1 cellular context compared by ENCODE assay signal in the genomic region with DNA sequence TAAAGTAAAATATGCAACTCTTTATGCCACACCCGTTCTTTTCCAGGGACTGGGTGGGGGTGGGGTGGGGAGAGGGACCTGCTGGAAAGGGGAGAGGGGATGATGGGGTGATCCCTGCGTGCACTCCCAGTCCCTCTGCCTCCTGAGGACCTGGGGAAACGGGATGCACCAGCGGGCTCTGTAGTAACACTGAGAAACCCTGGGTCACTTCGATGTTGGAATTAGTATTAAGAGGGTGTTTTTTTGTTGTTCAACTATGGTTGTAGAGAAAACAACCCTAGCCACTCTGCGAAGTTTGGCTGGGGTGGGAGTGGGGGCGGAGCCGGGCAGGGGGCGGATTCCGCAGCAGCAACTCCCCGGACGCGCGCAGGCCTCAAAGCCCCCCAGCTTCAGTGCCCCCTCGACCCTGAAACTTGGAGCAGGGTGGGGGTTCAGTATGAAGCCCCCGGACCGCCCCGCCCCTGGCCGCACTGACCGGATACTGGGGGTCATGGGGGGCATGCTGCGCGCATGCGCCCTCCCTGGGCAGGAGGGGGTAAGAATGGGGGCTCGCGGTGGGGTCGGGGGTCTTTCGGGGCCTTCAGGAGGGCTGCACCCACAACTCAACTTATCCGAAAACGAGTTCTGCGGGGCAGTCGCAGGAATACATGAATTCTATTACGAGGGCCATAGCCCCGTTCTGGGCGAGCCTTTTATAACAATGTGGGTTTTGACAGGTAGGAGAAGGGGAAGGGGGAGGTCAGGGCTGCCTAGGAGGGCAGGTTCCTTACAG.
TF ChIP-seq lines count a peak whose summit lies in the region.

No MANE protein-coding gene starts in this region.

TF ChIP-seq in H1, 55 proteins besides CTCF, POLR2A, EP300 and RAD21:
- TF ChIP-seq SIN3A (conservative IDR thresholded peaks at IDR 0.05 in 1 of 2, IDR thresholded peaks at IDR 0.05 in 1 of 2; ENCODE audit: low read depth in 1 of 2, low read length in 2 of 2) (peak; percentile 29 to 32; a peak in 1 of 4 replicates), FOSL1 (IDR thresholded peaks at IDR 0.05; ENCODE audit: insufficient read depth, low read depth, low read length) (0 out of 2 replicates have a peak, but pooled peaks have one; percentile 31), EGR1 (IDR thresholded peaks at IDR 0.05; ENCODE audit: borderline replicate concordance, low read depth, low read length) (peak; percentile 18; the same call in 1 of the 2 replicates), NRF1 (IDR thresholded peaks at IDR 0.05; ENCODE audit: low read depth, low read length) (no peak)
TF ChIP-seq in H1: peak in this region for 3.
